18 cellular contexts compared by ENCODE assay signal in the genomic region with DNA sequence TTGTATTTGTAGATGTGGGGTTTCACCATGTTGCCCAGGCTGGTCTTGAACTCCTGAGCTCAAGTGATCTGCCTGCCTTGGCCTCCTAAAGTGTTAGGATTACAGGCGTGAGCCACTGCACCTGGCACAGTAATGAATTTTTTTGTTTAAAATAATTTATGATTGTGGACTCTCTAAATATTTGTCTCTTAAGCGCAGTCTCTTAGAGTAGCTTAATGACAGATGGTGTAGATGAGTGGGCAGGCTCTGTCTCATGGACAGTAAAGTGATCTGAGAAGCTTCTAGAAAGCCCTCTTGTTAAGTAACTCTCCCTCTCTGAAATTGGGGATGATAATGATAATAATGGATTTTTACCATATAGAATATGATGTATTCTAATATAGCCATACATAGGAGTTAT. TPM values are rescaled to one million over a fixed set of nuclear protein-coding genes. Genes with fewer than 3 reads are reported as not detected.
DNase-seq lines count a peak whose midpoint lies in the region; ATAC-seq and TF ChIP-seq lines count a peak whose summit lies in the region.
"Had no signal": no experiment of that assay in that cellular context is flagged by ENCODE, and none has a peak within 500 bp of the region (broad histone marks: within the 10 kb centered on the region; RNA-seq: fewer than 3 reads in every experiment).

No MANE protein-coding gene starts in this region.

- ATAC-seq in GM21526 (IDR thresholded peaks at IDR 0.05; ENCODE audit: low FRiP score, unreplicated experiment) (no peak), foreskin keratinocyte (no peak)
- ATAC-seq: HCT116 had no signal

- TF ChIP-seq CTCF in 22Rv1 (IDR thresholded peaks at IDR 0.05), result no peak
- no peak for TF ChIP-seq CTCF in foreskin keratinocyte (conservative IDR thresholded peaks at IDR 0.05)

- H3K27me3 ChIP-seq in foreskin keratinocyte, result no peaks in the 10 kb centered on the region
- H3K27me3 ChIP-seq: BE2C, SJSA1 had no signal

- DNase-seq in DMS53 (lab: John Stamatoyannopoulos, UW) (peak; percentile 76), NCI-H2029 treated with DMSO at 0.1 percent for 48 hours (lab: John Stamatoyannopoulos, UW) (peak; percentile 39), SHP77 (lab: John Stamatoyannopoulos, UW) (peak; percentile 30 to 32), foreskin keratinocyte (no peak), NCI-H345 (lab: John Stamatoyannopoulos, UW) (no peak)
- DNase-seq: BE2C; CD8-positive, alpha-beta memory T cell; DND-41; GDM1; GM23248; NCI-H1694; NCI-H2171 treated with DMSO at 0.1 percent for 48 hours; NCI-H526 treated with DMSO at 0.1 percent for 48 hours; T-helper 9 cell had no signal

- H3K4me1 ChIP-seq in foreskin keratinocyte, result no peaks in the 10 kb centered on the region
- H3K4me1 ChIP-seq: BE2C, SJSA1 had no signal

- peak overlapping the region; percentile 40 for H3K27ac ChIP-seq in 22Rv1
- no peak overlapping the region for H3K27ac ChIP-seq in foreskin keratinocyte
- H3K27ac ChIP-seq: GM23248, SJSA1 had no signal

RNA-seq across cellular contexts. Expression of a gene that starts 47.5 kb away (rescaled TPM):
- 1.4 and 1.9 TPM in 2 replicates for total RNA-seq in foreskin keratinocyte
- 0.17 and 0.23 TPM in 2 replicates for polyA plus RNA-seq in foreskin keratinocyte

RNA-seq across cellular contexts. Expression of a gene that starts 59.3 kb away (rescaled TPM):
- total RNA-seq in foreskin keratinocyte, result 23.1 and 25.5 TPM in 2 replicates
- polyA plus RNA-seq in foreskin keratinocyte, result 11.5 and 13.1 TPM in 2 replicates

Comparison
In these comparisons a context has a peak if more than half of its experiments do, and no peak if none do; other contexts are left out.
1. DNase-seq: peak in DMS53 (single experiment), NCI-H2029 treated with DMSO at 0.1 percent for 48 hours (single experiment) and SHP77 (2 of 2); none in foreskin keratinocyte (0 of 2) and NCI-H345 (single experiment).